Comparison of ENCODE assay signal across 8 cellular contexts in the genomic region with DNA sequence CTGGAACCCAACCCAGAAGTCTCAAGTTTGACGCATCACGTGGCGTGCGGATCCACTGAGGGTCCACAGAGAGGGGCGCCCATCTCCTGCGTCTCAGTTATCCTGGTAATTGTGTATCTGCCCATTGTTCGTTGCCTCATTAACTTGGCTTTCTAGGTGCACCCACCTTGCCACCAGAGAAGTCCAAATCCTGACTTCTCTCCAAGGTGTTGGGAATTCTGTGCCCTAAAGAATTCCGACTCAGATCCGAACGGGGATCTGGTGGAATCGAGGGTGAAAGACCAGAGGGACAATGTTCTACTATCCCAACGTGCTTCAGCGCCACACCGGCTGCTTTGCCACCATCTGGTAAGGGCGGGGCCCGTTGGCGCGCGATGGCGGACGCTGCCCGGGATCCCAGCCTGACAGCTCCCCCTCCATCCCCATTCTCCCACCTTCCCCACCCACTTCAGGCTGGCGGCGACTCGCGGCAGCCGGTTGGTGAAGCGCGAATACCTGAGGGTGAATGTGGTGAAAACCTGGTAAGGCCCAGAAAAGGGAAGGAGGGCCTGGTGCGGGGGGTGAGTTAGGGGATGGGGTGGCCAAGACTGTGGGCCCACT. TPM values are rescaled to one million over a fixed set of nuclear protein-coding genes. Genes with fewer than 3 reads are reported as not detected.
DNase-seq lines count a peak whose midpoint lies in the region; ATAC-seq and TF ChIP-seq lines count a peak whose summit lies in the region.

No MANE protein-coding gene starts in this region.

- no peak for TF ChIP-seq CTCF in epithelial cell of proximal tubule (conservative IDR thresholded peaks at IDR 0.05; ENCODE audit: low read depth, low read length)
- TF ChIP-seq CTCF in omental fat pad (IDR thresholded peaks at IDR 0.05): no peak

- peak overlapping the region; percentile 50 for H3K4me3 ChIP-seq in epithelial cell of proximal tubule (ENCODE audit: low read depth, low read length)

- peak; percentile 2 for ATAC-seq in omental fat pad (ENCODE audit: low FRiP score)

- DNase-seq in COR-L47 (lab: John Stamatoyannopoulos, UW): peak; percentile 50
- peak; percentile 28 for DNase-seq in NCI-H1105 treated with DMSO at 0.1 percent for 48 hours (lab: John Stamatoyannopoulos, UW)
- DNase-seq in epithelial cell of proximal tubule (ENCODE audit: low read depth): no peak
- no peak for DNase-seq in omental fat pad (ENCODE audit: low spot score)
- DNase-seq in OCI-M1 (lab: John Stamatoyannopoulos, UW): no peak
- DNase-seq in HCEC 1CT: no peak
- no peak for DNase-seq in globus pallidus (ENCODE audit: low spot score)
- DNase-seq in DMS53 (lab: John Stamatoyannopoulos, UW): no peak

RNA-seq across cellular contexts. Expression of a gene that starts 0.5 kb away (rescaled TPM):
- total RNA-seq in epithelial cell of proximal tubule: 122 and 158 TPM in 2 replicates
- 10 to 100 TPM in 3 of 4 donors, 1 to 10 TPM in 1; 6.7 to 31.4 (median 16.3) TPM for total RNA-seq in omental fat pad

RNA-seq across cellular contexts. Expression of a gene that starts 11.3 kb away (rescaled TPM):
- total RNA-seq in epithelial cell of proximal tubule (26.8 and 45.1 TPM in 2 replicates), omental fat pad (100 to 1,000 TPM in 1 of 4 donors, 10 to 100 TPM in 3; 39.4 to 126 (median 66.3) TPM)

RNA-seq across cellular contexts. Expression of a gene that starts 16.3 kb away (rescaled TPM):
- 60.4 and 102 TPM in 2 replicates for total RNA-seq in epithelial cell of proximal tubule
- total RNA-seq in omental fat pad: 100 to 1,000 TPM in 1 of 4 donors, 10 to 100 TPM in 3; 24.1 to 108 (median 34.4) TPM

RNA-seq across cellular contexts. Expression of a gene that starts 22.9 kb away (rescaled TPM):
- total RNA-seq in epithelial cell of proximal tubule (54.4 and 84.1 TPM in 2 replicates), omental fat pad (10 to 100 TPM; 54.9 to 65.5 (median 60.9) TPM)

RNA-seq across cellular contexts. Expression of a gene that starts 25.1 kb away (rescaled TPM):
- total RNA-seq in epithelial cell of proximal tubule (42.3 and 79.4 TPM in 2 replicates), omental fat pad (10 to 100 TPM; 26.6 to 64.2 (median 37.8) TPM)

Comparison
In these comparisons a context has a peak if more than half of its experiments do, and no peak if none do; other contexts are left out.
1. DNase-seq: peak in COR-L47 (single experiment) and NCI-H1105 treated with DMSO at 0.1 percent for 48 hours (single experiment); none in epithelial cell of proximal tubule (single experiment), omental fat pad (single experiment), OCI-M1 (single experiment), HCEC 1CT (single experiment), globus pallidus (single experiment) and DMS53 (single experiment).